22 cellular contexts compared by ENCODE assay signal in the genomic region with DNA sequence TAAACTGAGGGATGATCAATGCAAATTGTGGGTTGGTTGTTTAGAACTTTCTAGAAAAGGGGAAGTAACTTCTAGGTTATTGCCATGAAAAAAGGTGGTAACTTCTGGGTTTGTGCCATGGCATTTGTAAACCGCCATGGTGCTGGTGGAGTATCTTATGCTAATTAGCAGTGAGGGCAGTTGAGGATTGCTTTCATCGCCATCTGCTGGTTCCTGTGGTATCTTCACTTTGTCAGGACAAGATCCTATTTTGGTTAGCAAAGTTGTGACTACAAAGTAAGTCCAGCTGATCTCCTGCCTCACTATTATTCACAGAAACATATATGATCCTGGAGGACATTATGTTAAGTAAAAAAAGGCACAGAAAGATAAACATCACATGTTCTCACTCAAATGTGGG.
A peak's percentile ranks its signal among the peaks of the same experiment; 100 is the strongest.
DNase-seq lines count a peak whose midpoint lies in the region; ATAC-seq and TF ChIP-seq lines count a peak whose summit lies in the region.
"Had no signal": no experiment of that assay in that cellular context is flagged by ENCODE, and none has a peak within 500 bp of the region (broad histone marks: within the 10 kb centered on the region; RNA-seq: fewer than 3 reads in every experiment).

No MANE protein-coding gene starts in this region.

- no peaks in the 10 kb centered on the region for H3K9me2 ChIP-seq in MM.1S (replicated peaks; ENCODE audit: insufficient read depth, low read length)

- H3K9ac ChIP-seq in MM.1S (ENCODE audit: low read length) (no peak overlapping the region), adipocyte (ENCODE audit: low read length) (no peak overlapping the region)
- H3K9ac ChIP-seq: parathyroid adenoma had no signal

- DNase-seq in NCI-H82 (lab: John Stamatoyannopoulos, UW) = peak; percentile 1
- DNase-seq in NCI-H82 treated with DMSO at 0.1 percent for 48 hours (lab: John Stamatoyannopoulos, UW; ENCODE audit: unreplicated experiment) = no peak
- peak; percentile 55 for DNase-seq in MM.1S
- peak; percentile 15 for DNase-seq in adipocyte (ENCODE audit: low read depth)
- DNase-seq in kidney tubule cell (ENCODE audit: low spot score) = peak; percentile 3
- DNase-seq in UCSD-AML1 (lab: John Stamatoyannopoulos, UW; ENCODE audit: unreplicated experiment) = no peak
- no peak for DNase-seq in prostate gland (ENCODE audit: low spot score)
- DNase-seq: activated B cell treated with CpG ODN at 0.5 μM for 24 hours; activated naive CD4-positive, alpha-beta T cell treated with Interleukin-2 at 50 U/mL for 16 hours; Caco-2; dermis blood vessel endothelial cell; IMR-90; NCI-H1436; NCI-H345; stimulated activated naive CD4-positive, alpha-beta T cell; T-helper 1 cell; upper lobe of left lung had no signal

- intact Hi-C loops in prostate gland (cut with DNase I) = no loop called here

- H4K20me1 ChIP-seq in MM.1S (ENCODE audit: insufficient read depth, low read length) = no peaks in the 10 kb centered on the region

- no peaks in the 10 kb centered on the region for H3K36me3 ChIP-seq in MM.1S (replicated peaks; ENCODE audit: insufficient read depth, low read length)
- H3K36me3 ChIP-seq in adipocyte (ENCODE audit: control insufficient read depth, insufficient read depth, low read length, severe bottlenecking) = no peaks in the 10 kb centered on the region
- no peaks in the 10 kb centered on the region for H3K36me3 ChIP-seq in gastroesophageal sphincter
- H3K36me3 ChIP-seq in prostate gland = no peaks in the 10 kb centered on the region
- H3K36me3 ChIP-seq: upper lobe of left lung had no signal

- no peaks in the 10 kb centered on the region for H3K79me2 ChIP-seq in MM.1S (ENCODE audit: low read length)
- H3K79me2 ChIP-seq: parathyroid adenoma had no signal

- no peak overlapping the region for H3K4me2 ChIP-seq in MM.1S (ENCODE audit: low read depth, low read length)

- H3F3A ChIP-seq in MM.1S (ENCODE audit: insufficient read depth, low read length) = no peaks in the 10 kb centered on the region

- WGBS in gastroesophageal sphincter (ENCODE audit: low coverage in 1 of 2), 2 donors = 94 to 100% methylated on average over 1 to 2 of the region's 2 CpGs
- 90% methylated on average over 2 of the region's 2 CpGs for WGBS in prostate gland

- no peaks in the 10 kb centered on the region for H3K9me3 ChIP-seq in MM.1S (replicated peaks; ENCODE audit: insufficient read depth, low read length)
- H3K9me3 ChIP-seq in adipocyte (ENCODE audit: control insufficient read depth, low read length) = peaks cover 21% of the 10 kb centered on the region
- H3K9me3 ChIP-seq in gastroesophageal sphincter = peaks cover 0 to 8% (median 0%) of the 10 kb centered on the region in 3 donors
- H3K9me3 ChIP-seq in prostate gland = no peaks in the 10 kb centered on the region

- H3K27ac ChIP-seq in MM.1S (ENCODE audit: low read length) = no peak overlapping the region
- H3K27ac ChIP-seq in gastroesophageal sphincter = no peak overlapping the region
- no peak overlapping the region for H3K27ac ChIP-seq in prostate gland
- H3K27ac ChIP-seq: parathyroid adenoma, skin epidermis, upper lobe of left lung had no signal

- no peak for TF ChIP-seq EP300 in gastroesophageal sphincter (IDR thresholded peaks at IDR 0.05)

- no peak for ATAC-seq in gastroesophageal sphincter
- ATAC-seq: left lobe of liver, Panc1 had no signal

- peak; percentile 46 for TF ChIP-seq CTCF in MM.1S (IDR thresholded peaks at IDR 0.05; ENCODE audit: low read length)
- TF ChIP-seq CTCF in gastroesophageal sphincter (IDR thresholded peaks at IDR 0.05) = no peak
- peak in 1 of 4 experiments; percentile 6 for TF ChIP-seq CTCF in prostate gland (IDR thresholded peaks at IDR 0.05)

- H3K4me3 ChIP-seq in MM.1S (ENCODE audit: low read length) = no peak overlapping the region
- H3K4me3 ChIP-seq in adipocyte (ENCODE audit: low read length) = no peak overlapping the region
- no peak overlapping the region for H3K4me3 ChIP-seq in gastroesophageal sphincter
- H3K4me3 ChIP-seq in prostate gland = no peak overlapping the region
- H3K4me3 ChIP-seq: skin epidermis, upper lobe of left lung had no signal

- H3K27me3 ChIP-seq in MM.1S (replicated peaks; ENCODE audit: insufficient read depth, low read length) (no peaks in the 10 kb centered on the region), adipocyte (replicated peaks; ENCODE audit: control insufficient read depth, insufficient read depth, low read length) (no peaks in the 10 kb centered on the region), gastroesophageal sphincter (no peaks in the 10 kb centered on the region), prostate gland (replicated peaks; ENCODE audit: insufficient read depth) (no peaks in the 10 kb centered on the region)
- H3K27me3 ChIP-seq: upper lobe of left lung had no signal

- no peaks in the 10 kb centered on the region for H3K4me1 ChIP-seq in MM.1S (ENCODE audit: low read length)
- no peaks in the 10 kb centered on the region for H3K4me1 ChIP-seq in adipocyte (ENCODE audit: control insufficient read depth, insufficient read depth, low read length)
- H3K4me1 ChIP-seq in gastroesophageal sphincter = no peaks in the 10 kb centered on the region
- H3K4me1 ChIP-seq in prostate gland (replicated peaks) = no peaks in the 10 kb centered on the region
- H3K4me1 ChIP-seq: Caco-2, parathyroid adenoma, upper lobe of left lung had no signal

- no peak overlapping the region for H2AFZ ChIP-seq in MM.1S (ENCODE audit: low read length)
- H2AFZ ChIP-seq: parathyroid adenoma had no signal

- TF ChIP-seq POLR2A in gastroesophageal sphincter (IDR thresholded peaks at IDR 0.05) = no peak
- TF ChIP-seq POLR2A in prostate gland (IDR thresholded peaks at IDR 0.05) = no peak

Comparison
In these comparisons a context has a peak if more than half of its experiments do, and no peak if none do; other contexts are left out.
1. DNase-seq: peak in NCI-H82 (single experiment), MM.1S (single experiment), adipocyte (single experiment) and kidney tubule cell (single experiment); none in NCI-H82 treated with DMSO at 0.1 percent for 48 hours (single experiment), UCSD-AML1 (single experiment) and prostate gland (single experiment).